ENCODE assay signal across 8 cellular contexts in the genomic region with DNA sequence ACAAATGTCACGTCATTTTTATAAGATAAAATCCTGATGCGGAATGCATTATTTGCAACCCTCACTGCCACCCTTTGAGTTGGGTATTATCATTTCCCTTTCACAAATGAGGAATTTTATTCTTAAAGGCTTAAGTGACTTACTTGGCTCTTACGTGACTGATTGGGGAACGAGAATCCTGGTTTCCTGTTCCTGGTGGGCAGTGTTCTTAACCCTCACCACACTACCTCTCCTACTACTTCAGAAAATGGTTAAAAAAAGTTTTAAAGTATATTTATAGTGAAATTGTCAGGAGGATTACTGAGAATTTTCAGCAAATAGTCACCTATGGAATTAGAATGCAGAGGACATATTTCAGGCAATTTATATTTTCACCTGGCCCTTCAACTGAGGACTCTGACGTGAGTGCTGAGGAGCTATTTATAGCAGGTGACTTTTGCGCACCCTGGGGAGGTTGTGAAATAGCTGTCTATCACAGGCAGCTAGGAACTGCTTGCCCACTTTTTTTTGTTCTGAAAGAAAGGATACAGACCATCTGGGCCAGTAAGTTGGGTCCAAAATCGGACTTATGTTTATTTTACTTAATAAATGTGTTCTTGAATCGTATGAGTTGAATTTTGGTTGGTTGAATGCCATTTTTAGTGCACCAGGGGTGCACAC. TPM values are rescaled to one million over a fixed set of nuclear protein-coding genes. Genes with fewer than 3 reads are reported as not detected.
DNase-seq lines count a peak whose midpoint lies in the region; ATAC-seq and TF ChIP-seq lines count a peak whose summit lies in the region.

No MANE protein-coding gene starts in this region.

- peak; percentile 53 for ATAC-seq in GM19468 (IDR thresholded peaks at IDR 0.05; ENCODE audit: extremely low read depth, unreplicated experiment)
- ATAC-seq in HG03175 (IDR thresholded peaks at IDR 0.05; ENCODE audit: unreplicated experiment), result peak; percentile 69
- ATAC-seq in GM19328 (IDR thresholded peaks at IDR 0.05; ENCODE audit: unreplicated experiment), result no peak
- no peak for ATAC-seq in PC-3

- POLR2A ChIA-PET in PC-3 (lab: Charles Lee; ENCODE audit: unreplicated experiment), result no interaction called here

- in situ Hi-C loops in G401 (cut with HindIII; ENCODE audit: low sequenced_read_pairs), result no loop called here

- no peaks in the 10 kb centered on the region for H3F3A ChIP-seq in PC-3 (ENCODE audit: low read length, unreplicated experiment)

- CTCF ChIA-PET in PC-3 (lab: Charles Lee), result no interaction called here

- no peak for TF ChIP-seq CTCF in PC-3 (conservative IDR thresholded peaks at IDR 0.05; ENCODE audit: low read depth, low read length)

- peak overlapping the region; percentile 58 to 76 (median 69) for H3K4me3 ChIP-seq in skeletal muscle tissue (ENCODE audit: low read length in 3 of 3)
- H3K4me3 ChIP-seq in PC-3 (ENCODE audit: low read length), result no peak overlapping the region

- peaks cover 0 to under 1% (median under 1%) of the 10 kb centered on the region in 3 donors for H3K9me3 ChIP-seq in skeletal muscle tissue (ENCODE audit: control insufficient read depth in 3 of 3, low read length in 3 of 3)
- H3K9me3 ChIP-seq in PC-3 (ENCODE audit: low read length), result no peaks in the 10 kb centered on the region

- H3K27me3 ChIP-seq in skeletal muscle tissue (ENCODE audit: control insufficient read depth in 3 of 3, insufficient read depth in 3 of 3, low read length in 3 of 3), result no peaks in the 10 kb centered on the region
- H3K27me3 ChIP-seq in PC-3 (ENCODE audit: low read length), result no peaks in the 10 kb centered on the region

- DNase-seq in UCSD-AML1 (lab: John Stamatoyannopoulos, UW; ENCODE audit: unreplicated experiment), result peak; percentile 19
- DNase-seq in G401 (ENCODE audit: low spot score), result no peak
- no peak for DNase-seq in PC-3
- no peak for DNase-seq in activated CD4-positive, alpha-beta T cell treated with anti-CD3 and anti-CD28 coated beads, Interleukin-2, amount 10 ng/mL, durations not matched to agents 24 days and 14 days

- H3K36me3 ChIP-seq in skeletal muscle tissue (ENCODE audit: control insufficient read depth in 3 of 3, insufficient read depth in 3 of 3, low read length in 3 of 3) (no peaks in the 10 kb centered on the region), PC-3 (ENCODE audit: low read depth, low read length) (no peaks in the 10 kb centered on the region)

- H3K27ac ChIP-seq in skeletal muscle tissue (ENCODE audit: low read depth, low read length) (peak overlapping the region; percentile 86), PC-3 (ENCODE audit: low read length) (no peak overlapping the region)

- no peaks in the 10 kb centered on the region for H3K4me1 Mint-ChIP-seq in activated CD4-positive, alpha-beta T cell treated with anti-CD3 and anti-CD28 coated beads, Interleukin-2, amount 10 ng/mL, durations not matched to agents 24 days and 14 days

- no peak overlapping the region for H3K27ac Mint-ChIP-seq in activated CD4-positive, alpha-beta T cell treated with anti-CD3 and anti-CD28 coated beads, Interleukin-2, amount 10 ng/mL, durations not matched to agents 24 days and 14 days

- H3K4me2 ChIP-seq in PC-3 (ENCODE audit: low read length), result no peak overlapping the region

- intact Hi-C loops in PC-3 (cut with micrococcal nuclease), result no loop called here
- intact Hi-C loops in activated CD4-positive, alpha-beta T cell treated with anti-CD3 and anti-CD28 coated beads, Interleukin-2, amount 10 ng/mL, durations not matched to agents 24 days and 14 days (cut with micrococcal nuclease), result no loop called here

- H3K9me2 ChIP-seq in PC-3 (replicated peaks; ENCODE audit: low read length), result no peaks in the 10 kb centered on the region

- no peaks in the 10 kb centered on the region for H4K20me1 ChIP-seq in PC-3 (ENCODE audit: low read length)

- no peaks in the 10 kb centered on the region for H3K9me3 Mint-ChIP-seq in activated CD4-positive, alpha-beta T cell treated with anti-CD3 and anti-CD28 coated beads, Interleukin-2, amount 10 ng/mL, durations not matched to agents 24 days and 14 days

- H2AFZ ChIP-seq in PC-3 (ENCODE audit: low read length), result no peak overlapping the region

- no peak overlapping the region for H3K4me3 Mint-ChIP-seq in activated CD4-positive, alpha-beta T cell treated with anti-CD3 and anti-CD28 coated beads, Interleukin-2, amount 10 ng/mL, durations not matched to agents 24 days and 14 days

- H3K36me3 Mint-ChIP-seq in activated CD4-positive, alpha-beta T cell treated with anti-CD3 and anti-CD28 coated beads, Interleukin-2, amount 10 ng/mL, durations not matched to agents 24 days and 14 days (ENCODE audit: low read depth), result no peaks in the 10 kb centered on the region

- H3K9ac ChIP-seq in skeletal muscle tissue (ENCODE audit: low read depth in 1 of 3, low read length in 3 of 3), result peak overlapping the region; percentile 76 to 81 (median 80)
- no peak overlapping the region for H3K9ac ChIP-seq in PC-3 (ENCODE audit: low read length)

- H3K4me1 ChIP-seq in skeletal muscle tissue (ENCODE audit: control insufficient read depth in 3 of 3, insufficient read depth in 3 of 3, low read length in 3 of 3) (peaks cover 0 to 7% (median 0%) of the 10 kb centered on the region in 3 donors), PC-3 (ENCODE audit: insufficient read depth, low read length) (peaks cover 5% of the 10 kb centered on the region; the same call in 1 of the 2 replicates)

- BruUV-seq in PC-3 (replicated peaks; lab: Mats Ljungman, UMichigan), result no TSS peak

- H3K79me2 ChIP-seq in PC-3 (ENCODE audit: low read length), result no peaks in the 10 kb centered on the region

- H3K27me3 Mint-ChIP-seq in activated CD4-positive, alpha-beta T cell treated with anti-CD3 and anti-CD28 coated beads, Interleukin-2, amount 10 ng/mL, durations not matched to agents 24 days and 14 days, result peaks cover 6% of the 10 kb centered on the region

RNA-seq across cellular contexts. Expression of gene RASGRP3, which starts 18.7 kb away (rescaled TPM):
- total RNA-seq in skeletal muscle tissue (49.1 TPM), PC-3 (2014; rRNA removed) (0.15 and 0.52 TPM in 2 replicates)
- total RNA-seq in G401 (2014; rRNA removed; shearing (Covaris generic)), result 2.7 and 5.4 TPM in 2 replicates
- total RNA-seq in activated CD4-positive, alpha-beta T cell treated with anti-CD3 and anti-CD28 coated beads, Interleukin-2, amount 10 ng/mL, durations not matched to agents 24 days and 14 days, result 3.3 and 5.3 TPM in 2 replicates

Comparison
In these comparisons a context has a peak if more than half of its experiments do, and no peak if none do; other contexts are left out.
1. ATAC-seq: peak in GM19468 (single experiment) and HG03175 (single experiment); none in GM19328 (single experiment) and PC-3 (single experiment).